Comparison of ENCODE assay signal across 2 cellular contexts in the genomic region with DNA sequence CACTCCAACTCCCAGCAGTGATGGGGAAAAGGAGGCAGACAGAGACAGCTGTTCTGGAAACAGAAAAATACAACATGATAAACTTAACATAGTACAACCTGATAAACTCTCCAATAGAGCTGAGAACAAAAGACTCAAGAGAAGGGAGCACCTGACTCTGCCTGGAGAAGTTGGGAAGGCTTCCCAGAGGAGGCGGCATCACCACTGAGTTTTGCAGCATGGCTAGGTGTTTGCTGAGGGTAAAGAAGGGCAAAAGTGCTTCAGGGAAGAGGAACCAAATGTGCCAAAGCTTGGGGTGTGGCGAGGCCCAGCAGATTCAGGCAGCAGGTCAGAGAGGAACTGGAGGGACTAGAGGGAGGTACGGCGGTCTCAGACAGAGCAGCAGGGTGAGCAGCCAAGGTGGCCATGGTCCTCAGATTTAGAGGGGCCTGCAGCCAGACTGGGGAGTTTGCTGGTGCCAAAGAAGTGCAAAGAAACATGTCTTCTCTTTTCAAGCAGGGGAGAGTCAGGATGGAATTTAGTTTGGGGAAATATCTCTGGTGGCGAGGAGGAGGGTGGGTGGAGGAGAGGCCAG.
TF ChIP-seq lines count a peak whose summit lies in the region.

No MANE protein-coding gene starts in this region.

TF ChIP-seq in SK-N-SH treated with all-trans-retinoic acid at 6 μM for 48 hours, 23 proteins besides CTCF, POLR2A, EP300 and RAD21 (continued from another document):
- TF ChIP-seq, protein P1, sequence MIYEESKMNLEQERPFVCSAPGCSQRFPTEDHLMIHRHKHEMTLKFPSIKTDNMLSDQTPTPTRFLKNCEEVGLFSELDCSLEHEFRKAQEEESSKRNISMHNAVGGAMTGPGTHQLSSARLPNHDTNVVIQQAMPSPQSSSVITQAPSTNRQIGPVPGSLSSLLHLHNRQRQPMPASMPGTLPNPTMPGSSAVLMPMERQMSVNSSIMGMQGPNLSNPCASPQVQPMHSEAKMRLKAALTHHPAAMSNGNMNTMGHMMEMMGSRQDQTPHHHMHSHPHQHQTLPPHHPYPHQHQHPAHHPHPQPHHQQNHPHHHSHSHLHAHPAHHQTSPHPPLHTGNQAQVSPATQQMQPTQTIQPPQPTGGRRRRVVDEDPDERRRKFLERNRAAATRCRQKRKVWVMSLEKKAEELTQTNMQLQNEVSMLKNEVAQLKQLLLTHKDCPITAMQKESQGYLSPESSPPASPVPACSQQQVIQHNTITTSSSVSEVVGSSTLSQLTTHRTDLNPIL (CRISPR knock-in tag; IDR thresholded peaks at IDR 0.05; ENCODE audit: low read depth): no peak

TF ChIP-seq in SK-N-SH, 30 proteins besides CTCF, POLR2A, EP300 and RAD21:
- TF ChIP-seq, protein P2, sequence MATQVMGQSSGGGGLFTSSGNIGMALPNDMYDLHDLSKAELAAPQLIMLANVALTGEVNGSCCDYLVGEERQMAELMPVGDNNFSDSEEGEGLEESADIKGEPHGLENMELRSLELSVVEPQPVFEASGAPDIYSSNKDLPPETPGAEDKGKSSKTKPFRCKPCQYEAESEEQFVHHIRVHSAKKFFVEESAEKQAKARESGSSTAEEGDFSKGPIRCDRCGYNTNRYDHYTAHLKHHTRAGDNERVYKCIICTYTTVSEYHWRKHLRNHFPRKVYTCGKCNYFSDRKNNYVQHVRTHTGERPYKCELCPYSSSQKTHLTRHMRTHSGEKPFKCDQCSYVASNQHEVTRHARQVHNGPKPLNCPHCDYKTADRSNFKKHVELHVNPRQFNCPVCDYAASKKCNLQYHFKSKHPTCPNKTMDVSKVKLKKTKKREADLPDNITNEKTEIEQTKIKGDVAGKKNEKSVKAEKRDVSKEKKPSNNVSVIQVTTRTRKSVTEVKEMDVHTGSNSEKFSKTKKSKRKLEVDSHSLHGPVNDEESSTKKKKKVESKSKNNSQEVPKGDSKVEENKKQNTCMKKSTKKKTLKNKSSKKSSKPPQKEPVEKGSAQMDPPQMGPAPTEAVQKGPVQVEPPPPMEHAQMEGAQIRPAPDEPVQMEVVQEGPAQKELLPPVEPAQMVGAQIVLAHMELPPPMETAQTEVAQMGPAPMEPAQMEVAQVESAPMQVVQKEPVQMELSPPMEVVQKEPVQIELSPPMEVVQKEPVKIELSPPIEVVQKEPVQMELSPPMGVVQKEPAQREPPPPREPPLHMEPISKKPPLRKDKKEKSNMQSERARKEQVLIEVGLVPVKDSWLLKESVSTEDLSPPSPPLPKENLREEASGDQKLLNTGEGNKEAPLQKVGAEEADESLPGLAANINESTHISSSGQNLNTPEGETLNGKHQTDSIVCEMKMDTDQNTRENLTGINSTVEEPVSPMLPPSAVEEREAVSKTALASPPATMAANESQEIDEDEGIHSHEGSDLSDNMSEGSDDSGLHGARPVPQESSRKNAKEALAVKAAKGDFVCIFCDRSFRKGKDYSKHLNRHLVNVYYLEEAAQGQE (IDR thresholded peaks at IDR 0.05; ENCODE audit: low read depth, low read length): no peak
- no peak for TF ChIP-seq RCOR1 (IDR thresholded peaks at IDR 0.05; ENCODE audit: low read length)
- no peak for TF ChIP-seq TCF12 (IDR thresholded peaks at IDR 0.05)
- TF ChIP-seq RXRA (IDR thresholded peaks at IDR 0.05; ENCODE audit: borderline replicate concordance, low read depth): no peak
- TF ChIP-seq ELF1 (IDR thresholded peaks at IDR 0.05): no peak
- TF ChIP-seq, protein P3, sequence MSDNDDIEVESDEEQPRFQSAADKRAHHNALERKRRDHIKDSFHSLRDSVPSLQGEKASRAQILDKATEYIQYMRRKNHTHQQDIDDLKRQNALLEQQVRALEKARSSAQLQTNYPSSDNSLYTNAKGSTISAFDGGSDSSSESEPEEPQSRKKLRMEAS (IDR thresholded peaks at IDR 0.05; ENCODE audit: low read depth): no peak
